Comparison of ENCODE assay signal across 8 cellular contexts in genomic region chr1:63593303-63593886, GRCh38. TPM values are rescaled to one million over a fixed set of nuclear protein-coding genes. Genes with fewer than 3 reads are reported as not detected.
A peak's percentile ranks its signal among the peaks of the same experiment; 100 is the strongest.
DNase-seq lines count a peak whose midpoint lies in the region; ATAC-seq and TF ChIP-seq lines count a peak whose summit lies in the region.

TSS of gene PGM1 (plus strand) at chr1:63593411. CDS start at chr1:63593489, 78 bp downstream.

- peak within 1 kb of the TSS; percentile 81 for H3K27ac ChIP-seq in RWPE2 (ENCODE audit: poor library complexity, severe bottlenecking)
- H3K27ac ChIP-seq in foreskin keratinocyte, result peak within 1 kb of the TSS; percentile 62
- H3K27ac ChIP-seq in subcutaneous abdominal adipose tissue (ENCODE audit: low read depth, low read length), result peak within 1 kb of the TSS; percentile 93

- ATAC-seq in GM21717 (IDR thresholded peaks at IDR 0.05; ENCODE audit: unreplicated experiment) (peak; percentile 79), RWPE2 (ENCODE audit: low read depth) (peak; percentile 75), foreskin keratinocyte (peak; percentile 89)

- H3K36me3 ChIP-seq in RWPE2 (ENCODE audit: low read depth), result peaks cover 15% of the 10 kb centered on the region
- no peaks in the 10 kb centered on the region for H3K36me3 ChIP-seq in neuron (ENCODE audit: insufficient read depth, low read length)
- H3K36me3 ChIP-seq in subcutaneous abdominal adipose tissue (ENCODE audit: control insufficient read depth in 5 of 5, insufficient read depth in 5 of 5, low read length in 5 of 5), result no peaks in the 10 kb centered on the region

- no peak for TF ChIP-seq CTCF in RWPE2 (IDR thresholded peaks at IDR 0.05; ENCODE audit: poor library complexity, severe bottlenecking)
- peak; percentile 10 for TF ChIP-seq CTCF in foreskin keratinocyte (conservative IDR thresholded peaks at IDR 0.05)

- peak within 1 kb of the TSS; percentile 87 to 94 (median 90) for H3K9ac ChIP-seq in subcutaneous abdominal adipose tissue (ENCODE audit: low read length in 5 of 5)

- H3K27me3 ChIP-seq in RWPE2 (ENCODE audit: insufficient read depth, poor library complexity, severe bottlenecking), result no peaks in the 10 kb centered on the region
- no peaks in the 10 kb centered on the region for H3K27me3 ChIP-seq in foreskin keratinocyte
- no peaks in the 10 kb centered on the region for H3K27me3 ChIP-seq in neuron (ENCODE audit: insufficient read depth, low read length)
- H3K27me3 ChIP-seq in subcutaneous abdominal adipose tissue (ENCODE audit: control insufficient read depth in 5 of 5, insufficient read depth in 4 of 5, low read length in 5 of 5), result no peaks in the 10 kb centered on the region

- H3K4me1 ChIP-seq in RWPE2 (ENCODE audit: insufficient read depth, poor library complexity, severe bottlenecking) (no peaks in the 10 kb centered on the region), foreskin keratinocyte (no peaks in the 10 kb centered on the region), neuron (ENCODE audit: insufficient read depth, low read length) (peaks cover 2% of the 10 kb centered on the region), subcutaneous abdominal adipose tissue (ENCODE audit: control insufficient read depth in 5 of 5, insufficient read depth in 5 of 5, low read length in 5 of 5) (peaks cover 0 to 41% (median 33%) of the 10 kb centered on the region in 5 donors)

- H3K9me3 ChIP-seq in RWPE2 (ENCODE audit: severe bottlenecking) (no peaks in the 10 kb centered on the region), neuron (ENCODE audit: low read length) (no peaks in the 10 kb centered on the region), subcutaneous abdominal adipose tissue (ENCODE audit: control insufficient read depth in 5 of 5, low read length in 5 of 5) (no peaks in the 10 kb centered on the region)

- H2AFZ ChIP-seq in neuron (ENCODE audit: low read depth, low read length), result peak within 1 kb of the TSS; percentile 94

- DNase-seq in DMS79 treated with DMSO at 0.1 percent for 48 hours (lab: John Stamatoyannopoulos, UW), result peak; percentile 39
- peak; percentile 54 for DNase-seq in Jurkat, Clone E6-1 (ENCODE audit: low read depth, low spot score)
- DNase-seq in RWPE2 (ENCODE audit: low spot score), result peak; percentile 82
- peak; percentile 68 for DNase-seq in activated gamma-delta T cell treated with Interleukin-2 at 50 U/mL for 16 hours
- DNase-seq in foreskin keratinocyte, result peak; percentile 51 to 69

- H3K4me3 ChIP-seq in Jurkat, Clone E6-1 (ENCODE audit: low read length), result peak within 1 kb of the TSS; percentile 79
- H3K4me3 ChIP-seq in RWPE2 (ENCODE audit: severe bottlenecking), result peak within 1 kb of the TSS; percentile 77
- peak within 1 kb of the TSS; percentile 64 for H3K4me3 ChIP-seq in neuron (ENCODE audit: low read length)
- peak within 1 kb of the TSS; percentile 68 to 94 (median 88) for H3K4me3 ChIP-seq in subcutaneous abdominal adipose tissue (ENCODE audit: low read depth in 1 of 5, low read length in 5 of 5)

RNA-seq across cellular contexts. Expression of gene PGM1, which starts in this region (rescaled TPM):
- 54.0 TPM for polyA plus RNA-seq in Jurkat, Clone E6-1 (2012; ENCODE audit: insufficient read depth, insufficient read length)
- total RNA-seq in foreskin keratinocyte, result 33.3 and 49.4 TPM in 2 replicates
- polyA plus RNA-seq in foreskin keratinocyte, result 25.2 and 39.2 TPM in 2 replicates

Comparison
In these comparisons a context has a peak if more than half of its experiments do, and no peak if none do; other contexts are left out.
1. Peak in every context shown above with its lines: DNase-seq, ATAC-seq, H3K4me3 ChIP-seq and H3K27ac ChIP-seq.